ENCODE assay signal across 15 cellular contexts in the genomic region with DNA sequence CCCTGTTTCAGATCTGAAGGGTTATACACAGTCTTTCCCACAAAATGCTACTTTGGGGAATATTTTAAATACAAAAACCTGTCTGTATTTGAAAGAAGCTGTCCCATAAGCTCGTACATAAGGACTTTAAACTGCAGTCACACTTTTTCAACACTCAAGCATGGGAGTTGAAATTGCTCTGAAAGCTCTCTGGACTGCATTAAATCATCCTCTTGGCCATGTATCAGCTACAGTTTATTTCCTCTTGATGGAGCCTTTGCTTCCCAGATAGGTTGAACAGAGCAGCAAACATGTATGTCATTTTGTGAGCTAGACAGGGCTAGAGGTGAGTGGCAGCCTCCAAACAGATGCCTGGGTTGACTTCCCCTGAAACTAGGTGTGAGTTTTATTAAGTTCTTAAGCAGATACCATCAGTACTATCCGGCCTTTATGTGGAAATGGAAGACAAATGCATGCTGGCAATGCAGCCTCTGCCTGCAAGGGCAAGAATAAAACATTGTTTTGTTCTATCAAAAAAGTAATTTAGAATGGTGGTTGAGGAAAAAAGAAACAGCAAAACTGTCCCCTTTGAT.
"Had no signal": no experiment of that assay in that cellular context is flagged by ENCODE, and none has a peak within 500 bp of the region (broad histone marks: within the 10 kb centered on the region; RNA-seq: fewer than 3 reads in every experiment).

No MANE protein-coding gene starts in this region.

- H3K27me3 ChIP-seq: esophagus squamous epithelium, gastroesophageal sphincter, right lobe of liver had no signal

- H3K9me3 ChIP-seq: esophagus squamous epithelium, gastroesophageal sphincter, mucosa of descending colon, right lobe of liver had no signal

- DNase-seq: effector memory CD8-positive, alpha-beta T cell; esophagus squamous epithelium; foreskin fibroblast; immature natural killer cell; kidney; left colon; mucosa of descending colon; naive thymus-derived CD8-positive, alpha-beta T cell; right lobe of liver; stimulated activated CD4-positive, alpha-beta T cell treated with anti-CD3 and anti-CD28 coated beads, Interleukin-4, amount 100 ng/mL, for 1 hour; stimulated activated CD8-positive, alpha-beta memory T cell treated with anti-CD3 and anti-CD28 coated beads, Interleukin-4, amount 100 ng/mL, for 48 hours; trophoblast cell had no signal

- H3K4me3 ChIP-seq: esophagus squamous epithelium, gastroesophageal sphincter, mucosa of descending colon, right lobe of liver had no signal

- H3K4me1 ChIP-seq: esophagus squamous epithelium had no signal

- ATAC-seq: effector memory CD8-positive, alpha-beta T cell; gastroesophageal sphincter; left colon; mucosa of descending colon; naive thymus-derived CD8-positive, alpha-beta T cell; right lobe of liver; stimulated activated effector memory CD8-positive, alpha-beta T cell treated with anti-CD3 and anti-CD28 coated beads, Interleukin-12 subunit alpha, Interleukin-12 subunit beta, amount 100 ng/mL, for 72 hours had no signal

- H3K27ac ChIP-seq: epithelial cell of prostate, esophagus squamous epithelium, gastroesophageal sphincter, right lobe of liver had no signal

- H3K36me3 ChIP-seq: esophagus squamous epithelium, gastroesophageal sphincter, right lobe of liver had no signal
